8 cellular contexts compared by ENCODE assay signal in the genomic region with DNA sequence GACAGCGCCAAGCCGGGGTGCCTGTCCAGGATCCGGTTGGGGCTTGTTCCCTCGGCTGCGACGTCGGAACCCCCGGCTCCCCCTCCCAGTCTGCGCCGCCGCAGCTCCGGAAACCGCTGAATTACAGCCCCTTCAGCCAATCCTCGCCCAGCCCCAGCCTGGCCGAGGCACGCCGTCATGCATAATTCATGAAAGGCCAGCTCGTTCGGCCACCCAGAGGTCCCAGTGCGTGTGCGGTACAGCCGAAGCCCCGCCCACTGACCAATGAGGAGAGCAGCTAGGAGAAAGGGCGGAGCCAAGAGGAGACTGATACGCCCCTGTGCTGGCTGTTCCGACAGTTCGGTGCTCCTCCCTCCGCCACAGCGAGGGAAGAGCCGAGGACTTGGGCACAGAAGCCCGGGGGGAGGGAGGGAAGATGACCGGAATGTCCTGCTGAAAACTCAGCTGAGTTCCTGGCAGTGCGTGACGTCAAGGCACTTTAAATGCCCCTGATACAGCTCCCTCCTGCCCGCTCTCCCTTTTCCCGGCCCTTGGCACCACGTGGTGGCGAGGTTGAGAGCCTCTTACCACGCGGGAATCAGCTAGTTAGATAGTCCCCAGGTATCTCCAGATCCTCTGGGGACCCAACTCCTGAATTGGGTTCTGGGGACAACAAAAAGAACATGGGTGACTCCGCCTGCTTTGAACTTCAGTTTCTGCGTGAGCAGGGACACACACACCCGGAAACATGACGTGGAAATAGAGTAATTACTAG. TPM values are rescaled to one million over a fixed set of nuclear protein-coding genes. Genes with fewer than 3 reads are reported as not detected.
A peak's percentile ranks its signal among the peaks of the same experiment; 100 is the strongest.
DNase-seq lines count a peak whose midpoint lies in the region; ATAC-seq and TF ChIP-seq lines count a peak whose summit lies in the region.

A gene (minus strand): TSS at position 62 of the 754 bp plus-strand sequence. CDS start 39,926 bp downstream, outside the sequence.

- H3K27ac ChIP-seq in SU-DHL-6 (ENCODE audit: low read depth, low read length) (0 out of 2 replicates have a peak within 1 kb of the TSS, but pooled peaks have one; percentile 41), osteoblast (ENCODE audit: low read depth, low read length) (peak within 1 kb of the TSS; percentile 99), thoracic aorta (peak within 1 kb of the TSS; percentile 99 to 100)

- no peaks in the 10 kb centered on the region for H3K27me3 Mint-ChIP-seq in activated naive CD8-positive, alpha-beta T cell treated with anti-CD3 and anti-CD28 coated beads, Interleukin-2, amount 10 ng/mL, durations not matched to agents 7 days and 5 days
- peaks cover 5% of the 10 kb centered on the region for H3K27me3 Mint-ChIP-seq in glutamatergic neuron (ENCODE audit: unreplicated experiment)

- H3K4me1 ChIP-seq in osteoblast (ENCODE audit: insufficient read depth, low read length) (peaks cover 21% of the 10 kb centered on the region), thoracic aorta (ENCODE audit: control insufficient read depth in 1 of 2, low read depth in 2 of 2) (peaks cover 11 to 30% of the 10 kb centered on the region in 2 donors)

- H3K4me1 Mint-ChIP-seq in activated naive CD8-positive, alpha-beta T cell treated with anti-CD3 and anti-CD28 coated beads, Interleukin-2, amount 10 ng/mL, durations not matched to agents 7 days and 5 days = peaks cover 41% of the 10 kb centered on the region
- H3K4me1 Mint-ChIP-seq in glutamatergic neuron (ENCODE audit: low read depth, unreplicated experiment) = peaks cover 5% of the 10 kb centered on the region

- H2AFZ ChIP-seq in SU-DHL-6 (ENCODE audit: low read depth, low read length, severe bottlenecking) = peak within 1 kb of the TSS; percentile 99
- peak within 1 kb of the TSS; percentile 77 for H2AFZ ChIP-seq in osteoblast (ENCODE audit: low read length)

- no peaks in the 10 kb centered on the region; the same call in 1 of the 2 replicates for H3K79me2 ChIP-seq in SU-DHL-6 (ENCODE audit: insufficient read depth, low read length)
- peaks cover 49% of the 10 kb centered on the region for H3K79me2 ChIP-seq in osteoblast (ENCODE audit: insufficient read depth, low read length)

- no peaks in the 10 kb centered on the region for H3K36me3 ChIP-seq in SU-DHL-6 (ENCODE audit: low read length)
- peaks cover 2% of the 10 kb centered on the region for H3K36me3 ChIP-seq in osteoblast (ENCODE audit: insufficient read depth, low read length)
- H3K36me3 ChIP-seq in thoracic aorta = no peaks in the 10 kb centered on the region

- H3K27me3 ChIP-seq in SU-DHL-6 (ENCODE audit: low read length) (no peaks in the 10 kb centered on the region), osteoblast (ENCODE audit: insufficient read depth, low read length) (no peaks in the 10 kb centered on the region), thoracic aorta (replicated peaks; ENCODE audit: insufficient read depth) (no peaks in the 10 kb centered on the region)

- H3K9me3 ChIP-seq in SU-DHL-6 (ENCODE audit: insufficient read depth, low read length) (no peaks in the 10 kb centered on the region), osteoblast (ENCODE audit: low read depth, low read length) (no peaks in the 10 kb centered on the region), thoracic aorta (no peaks in the 10 kb centered on the region)

- peak; percentile 91 for ATAC-seq in HG02642 (IDR thresholded peaks at IDR 0.05; ENCODE audit: poor library complexity, unreplicated experiment)
- peak; percentile 93 for ATAC-seq in activated naive CD8-positive, alpha-beta T cell treated with anti-CD3 and anti-CD28 coated beads, Interleukin-2, amount 10 ng/mL, durations not matched to agents 7 days and 5 days (ENCODE audit: low read depth)
- peak; percentile 89 for ATAC-seq in thoracic aorta (ENCODE audit: insufficient number of reproducible peaks, low FRiP score, low read depth)

- TF ChIP-seq CTCF in GM10266 (IDR thresholded peaks at IDR 0.05; ENCODE audit: control insufficient read depth, insufficient read depth, low read depth, missing control alignments) = no peak
- no peak for TF ChIP-seq CTCF in SU-DHL-6 (IDR thresholded peaks at IDR 0.05; ENCODE audit: insufficient read depth, low read length, poor library complexity, severe bottlenecking)
- no peak for TF ChIP-seq CTCF in glutamatergic neuron (IDR thresholded peaks at IDR 0.05; ENCODE audit: partially characterized antibody, unreplicated experiment)
- TF ChIP-seq CTCF in osteoblast (IDR thresholded peaks at IDR 0.05; ENCODE audit: extremely low read depth, low read depth, low read length) = no peak
- no peak for TF ChIP-seq CTCF in thoracic aorta (IDR thresholded peaks at IDR 0.05)

- no peaks in the 10 kb centered on the region for H3F3A ChIP-seq in SU-DHL-6 (ENCODE audit: insufficient read depth)

- H3K9ac ChIP-seq in SU-DHL-6 (ENCODE audit: low read length) = peak within 1 kb of the TSS; percentile 85

- peak within 1 kb of the TSS; percentile 99 for H3K27ac Mint-ChIP-seq in activated naive CD8-positive, alpha-beta T cell treated with anti-CD3 and anti-CD28 coated beads, Interleukin-2, amount 10 ng/mL, durations not matched to agents 7 days and 5 days
- peak within 1 kb of the TSS; percentile 90 for H3K27ac Mint-ChIP-seq in glutamatergic neuron (ENCODE audit: unreplicated experiment)

- H3K9me3 Mint-ChIP-seq in activated naive CD8-positive, alpha-beta T cell treated with anti-CD3 and anti-CD28 coated beads, Interleukin-2, amount 10 ng/mL, durations not matched to agents 7 days and 5 days = no peaks in the 10 kb centered on the region
- H3K9me3 Mint-ChIP-seq in glutamatergic neuron (ENCODE audit: unreplicated experiment) = peaks cover 6% of the 10 kb centered on the region

- POLR2A ChIA-PET in activated naive CD8-positive, alpha-beta T cell treated with anti-CD3 and anti-CD28 coated beads, Interleukin-2, amount 10 ng/mL, durations not matched to agents 7 days and 5 days (lab: Charles Lee) = interaction anchor here (0.8 to 2.1 kb wide), 21 partner anchors 9 to 700 kb away, joined by 3 to 14 read pairs (median 5); a partner anchor contains a TSS

- H3K4me3 Mint-ChIP-seq in activated naive CD8-positive, alpha-beta T cell treated with anti-CD3 and anti-CD28 coated beads, Interleukin-2, amount 10 ng/mL, durations not matched to agents 7 days and 5 days = peak within 1 kb of the TSS; percentile 94
- peak within 1 kb of the TSS; percentile 97 for H3K4me3 Mint-ChIP-seq in glutamatergic neuron (ENCODE audit: unreplicated experiment)

- H3K4me3 ChIP-seq in SU-DHL-6 (ENCODE audit: insufficient read depth, low read length, poor library complexity, severe bottlenecking) = peak within 1 kb of the TSS; percentile 94
- H3K4me3 ChIP-seq in osteoblast (ENCODE audit: insufficient read depth, low read length) = peak within 1 kb of the TSS; percentile 90
- peak within 1 kb of the TSS; percentile 94 for H3K4me3 ChIP-seq in thoracic aorta

- peak; percentile 98 for DNase-seq in GM10266 (ENCODE audit: extremely low spot score)
- DNase-seq in NCI-H1105 treated with DMSO at 0.1 percent for 48 hours (lab: John Stamatoyannopoulos, UW) = peak; percentile 98
- peak; percentile 100 for DNase-seq in activated naive CD8-positive, alpha-beta T cell treated with anti-CD3 and anti-CD28 coated beads, Interleukin-2, amount 10 ng/mL, durations not matched to agents 7 days and 5 days
- peak; percentile 100 for DNase-seq in glutamatergic neuron
- peak; percentile 98 for DNase-seq in osteoblast (ENCODE audit: insufficient read length, low spot score, missing footprints)
- DNase-seq in thoracic aorta (ENCODE audit: low spot score) = peak; percentile 100

- H3K4me2 ChIP-seq in SU-DHL-6 (ENCODE audit: low read depth, low read length, poor library complexity, severe bottlenecking) (peak within 1 kb of the TSS; percentile 95), osteoblast (ENCODE audit: insufficient read depth, low read length) (peak within 1 kb of the TSS; percentile 97)

- H3K9me2 ChIP-seq in SU-DHL-6 (replicated peaks; ENCODE audit: insufficient read depth, low read length) = no peaks in the 10 kb centered on the region

- H4K20me1 ChIP-seq in SU-DHL-6 (ENCODE audit: low read depth, low read length) (0 out of 2 replicates have a peak, but pooled peaks cover 5% of the 10 kb centered on the region), osteoblast (ENCODE audit: insufficient read depth, low read length) (peaks cover 28% of the 10 kb centered on the region)

- peaks cover 7% of the 10 kb centered on the region for H3K36me3 Mint-ChIP-seq in activated naive CD8-positive, alpha-beta T cell treated with anti-CD3 and anti-CD28 coated beads, Interleukin-2, amount 10 ng/mL, durations not matched to agents 7 days and 5 days
- no peaks in the 10 kb centered on the region for H3K36me3 Mint-ChIP-seq in glutamatergic neuron (ENCODE audit: unreplicated experiment)

RNA-seq across cellular contexts. Expression of the gene that starts here (rescaled TPM):
- total RNA-seq in activated naive CD8-positive, alpha-beta T cell treated with anti-CD3 and anti-CD28 coated beads, Interleukin-2, amount 10 ng/mL, durations not matched to agents 7 days and 5 days = 100 to 1,000 TPM; 128 to 131 TPM
- total RNA-seq in glutamatergic neuron (ENCODE audit: unreplicated experiment) = 68.0 TPM
- 197 and 206 TPM in 2 replicates for total RNA-seq in osteoblast
- total RNA-seq in thoracic aorta = 100 to 1,000 TPM; 217 to 360 TPM

Comparison
In these comparisons a context has a peak if more than half of its experiments do, and no peak if none do; other contexts are left out.
1. Peak in every context shown above with its lines: DNase-seq, ATAC-seq, H3K4me3 ChIP-seq and H3K27ac ChIP-seq.
2. H3K27ac ChIP-seq: peak in every context shown above with its lines; median percentile 100 in thoracic aorta; 99 in osteoblast; 41 in SU-DHL-6.